Comparison of ENCODE assay signal across 6 cellular contexts in the genomic region with DNA sequence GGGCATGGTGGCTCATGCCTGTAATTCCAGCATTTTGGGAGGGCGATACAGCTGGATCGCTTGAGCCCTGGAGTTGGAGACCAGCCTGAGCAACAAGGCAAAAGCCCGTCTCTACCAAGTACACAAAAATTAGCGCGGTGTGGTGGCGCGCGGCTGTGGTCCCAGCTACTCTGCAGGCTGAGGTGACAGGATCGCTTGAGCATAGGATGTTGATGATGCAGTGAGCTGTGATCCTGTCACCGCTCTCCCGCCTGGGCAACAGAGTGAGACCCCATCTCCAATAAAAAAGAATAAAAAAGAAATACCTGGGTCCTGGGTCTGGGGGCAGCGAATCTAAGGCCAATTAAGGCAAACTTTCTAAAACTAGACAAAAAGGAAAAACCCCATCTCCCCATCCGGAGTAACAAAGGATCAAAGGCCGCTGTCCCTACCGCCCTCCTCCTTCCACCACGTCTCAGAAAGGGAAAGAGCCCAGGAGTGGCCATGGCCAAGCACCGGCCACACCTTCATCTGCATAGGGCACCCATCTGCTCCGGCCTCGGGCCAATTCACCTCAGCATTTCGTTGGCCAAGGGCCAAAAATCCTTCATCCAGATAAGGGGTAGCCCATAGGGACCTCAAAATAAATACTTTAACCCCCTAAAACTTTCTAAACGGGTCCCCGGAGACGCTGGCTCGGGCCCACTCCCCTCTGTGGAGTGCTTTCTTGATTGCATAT. TPM values are rescaled to one million over a fixed set of nuclear protein-coding genes. Genes with fewer than 3 reads are reported as not detected.
DNase-seq lines count a peak whose midpoint lies in the region; ATAC-seq and TF ChIP-seq lines count a peak whose summit lies in the region.

No MANE protein-coding gene starts in this region.

- CTCF ChIA-PET in activated CD4-positive, alpha-beta T cell treated with anti-CD3 and anti-CD28 coated beads, Interleukin-2, amount 10 ng/mL, durations not matched to agents 7 days and 5 days (lab: Charles Lee): interaction anchor here (1.3 kb wide), 1 partner anchor 9 kb away, joined by 3 read pairs; no protein-coding TSS in a partner anchor

- H3K4me3 ChIP-seq in iPS-11a (ENCODE audit: low read depth, low read length) (peak overlapping the region; percentile 97), tibial nerve (peak overlapping the region; percentile 64 to 91 (median 78))

- no peak for TF ChIP-seq CTCF in tibial nerve (IDR thresholded peaks at IDR 0.05)

- peaks cover 0 to 20% (median 9%) of the 10 kb centered on the region in 4 donors for H3K4me1 ChIP-seq in tibial nerve

- ATAC-seq in SK-N-SH treated with all-trans-retinoic acid at 6 μM for 48 hours: peak; percentile 57

- no peak for TF ChIP-seq EP300 in tibial nerve (IDR thresholded peaks at IDR 0.05)

- peaks cover 0 to 36% (median 0%) of the 10 kb centered on the region in 3 donors for H3K36me3 ChIP-seq in tibial nerve

- peaks cover 13% of the 10 kb centered on the region for H3K4me1 Mint-ChIP-seq in activated CD4-positive, alpha-beta T cell treated with anti-CD3 and anti-CD28 coated beads, Interleukin-2, amount 10 ng/mL, durations not matched to agents 7 days and 5 days

- DNase-seq in activated CD4-positive, alpha-beta T cell treated with anti-CD3 and anti-CD28 coated beads, Interleukin-2, amount 10 ng/mL, durations not matched to agents 7 days and 5 days: peak; percentile 6
- DNase-seq in activated CD4-positive, alpha-beta T cell treated with anti-CD3 and anti-CD28 coated beads, Interleukin-2, amount 50 U/mL, for 1 hour: no peak
- DNase-seq in tibial nerve (ENCODE audit: low spot score in 2 of 2) (peak in 1 of 2 donors; percentile 9), NCI-H1048 (lab: John Stamatoyannopoulos, UW) (no peak)

- no peaks in the 10 kb centered on the region for H3K27me3 Mint-ChIP-seq in activated CD4-positive, alpha-beta T cell treated with anti-CD3 and anti-CD28 coated beads, Interleukin-2, amount 10 ng/mL, durations not matched to agents 7 days and 5 days

- POLR2A ChIA-PET in activated CD4-positive, alpha-beta T cell treated with anti-CD3 and anti-CD28 coated beads, Interleukin-2, amount 10 ng/mL, durations not matched to agents 7 days and 5 days (lab: Charles Lee): interaction anchor here (0.5 kb wide), 1 partner anchor 184 kb away, joined by 3 read pairs; no protein-coding TSS in a partner anchor

- 44 to 47% methylated on average over 24 of the region's 24 CpGs for WGBS in tibial nerve, 2 donors

- H3K9me3 ChIP-seq in tibial nerve: no peaks in the 10 kb centered on the region

- no peaks in the 10 kb centered on the region for H3K27me3 ChIP-seq in tibial nerve

- H3K36me3 Mint-ChIP-seq in activated CD4-positive, alpha-beta T cell treated with anti-CD3 and anti-CD28 coated beads, Interleukin-2, amount 10 ng/mL, durations not matched to agents 7 days and 5 days (ENCODE audit: low read depth): peaks cover 58% of the 10 kb centered on the region

- peak overlapping the region; percentile 83 to 93 (median 86) for H3K27ac ChIP-seq in tibial nerve

- H3K27ac Mint-ChIP-seq in activated CD4-positive, alpha-beta T cell treated with anti-CD3 and anti-CD28 coated beads, Interleukin-2, amount 10 ng/mL, durations not matched to agents 7 days and 5 days: peak overlapping the region; percentile 97

- H3K9me3 Mint-ChIP-seq in activated CD4-positive, alpha-beta T cell treated with anti-CD3 and anti-CD28 coated beads, Interleukin-2, amount 10 ng/mL, durations not matched to agents 7 days and 5 days: peaks cover 27% of the 10 kb centered on the region

- TF ChIP-seq POLR2A in tibial nerve (IDR thresholded peaks at IDR 0.05): no peak

- peak overlapping the region; percentile 90 for H3K4me3 Mint-ChIP-seq in activated CD4-positive, alpha-beta T cell treated with anti-CD3 and anti-CD28 coated beads, Interleukin-2, amount 10 ng/mL, durations not matched to agents 7 days and 5 days

TF ChIP-seq in SK-N-SH treated with all-trans-retinoic acid at 6 μM for 48 hours, 23 proteins besides CTCF, POLR2A, EP300 and RAD21:
- TF ChIP-seq ZFP3 (CRISPR knock-in tag; IDR thresholded peaks at IDR 0.05) (no peak), ZNF70 (CRISPR knock-in tag; IDR thresholded peaks at IDR 0.05) (no peak), ISL1 (CRISPR knock-in tag; IDR thresholded peaks at IDR 0.05) (no peak), ZC3H10 (CRISPR knock-in tag; IDR thresholded peaks at IDR 0.05) (no peak), TCF4 (CRISPR knock-in tag; IDR thresholded peaks at IDR 0.05; ENCODE audit: borderline replicate concordance) (no peak), CSDC2 (CRISPR knock-in tag; IDR thresholded peaks at IDR 0.05) (no peak), PPARA (CRISPR knock-in tag; IDR thresholded peaks at IDR 0.05; ENCODE audit: borderline replicate concordance) (no peak), ESRRG (CRISPR knock-in tag; IDR thresholded peaks at IDR 0.05) (no peak), ZNF8 (CRISPR knock-in tag; IDR thresholded peaks at IDR 0.05) (no peak), SNAI2 (CRISPR knock-in tag; IDR thresholded peaks at IDR 0.05) (no peak), ZFP30 (CRISPR knock-in tag; IDR thresholded peaks at IDR 0.05) (no peak), RARB (CRISPR knock-in tag; IDR thresholded peaks at IDR 0.05) (no peak), ZNF565 (CRISPR knock-in tag; conservative IDR thresholded peaks at IDR 0.05; ENCODE audit: low read depth) (no peak), OSR1 (CRISPR knock-in tag; IDR thresholded peaks at IDR 0.05) (no peak)
- TF ChIP-seq, protein P1, sequence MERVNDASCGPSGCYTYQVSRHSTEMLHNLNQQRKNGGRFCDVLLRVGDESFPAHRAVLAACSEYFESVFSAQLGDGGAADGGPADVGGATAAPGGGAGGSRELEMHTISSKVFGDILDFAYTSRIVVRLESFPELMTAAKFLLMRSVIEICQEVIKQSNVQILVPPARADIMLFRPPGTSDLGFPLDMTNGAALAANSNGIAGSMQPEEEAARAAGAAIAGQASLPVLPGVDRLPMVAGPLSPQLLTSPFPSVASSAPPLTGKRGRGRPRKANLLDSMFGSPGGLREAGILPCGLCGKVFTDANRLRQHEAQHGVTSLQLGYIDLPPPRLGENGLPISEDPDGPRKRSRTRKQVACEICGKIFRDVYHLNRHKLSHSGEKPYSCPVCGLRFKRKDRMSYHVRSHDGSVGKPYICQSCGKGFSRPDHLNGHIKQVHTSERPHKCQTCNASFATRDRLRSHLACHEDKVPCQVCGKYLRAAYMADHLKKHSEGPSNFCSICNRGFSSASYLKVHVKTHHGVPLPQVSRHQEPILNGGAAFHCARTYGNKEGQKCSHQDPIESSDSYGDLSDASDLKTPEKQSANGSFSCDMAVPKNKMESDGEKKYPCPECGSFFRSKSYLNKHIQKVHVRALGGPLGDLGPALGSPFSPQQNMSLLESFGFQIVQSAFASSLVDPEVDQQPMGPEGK (CRISPR knock-in tag; IDR thresholded peaks at IDR 0.05; ENCODE audit: borderline replicate concordance): no peak
- TF ChIP-seq, protein P2, sequence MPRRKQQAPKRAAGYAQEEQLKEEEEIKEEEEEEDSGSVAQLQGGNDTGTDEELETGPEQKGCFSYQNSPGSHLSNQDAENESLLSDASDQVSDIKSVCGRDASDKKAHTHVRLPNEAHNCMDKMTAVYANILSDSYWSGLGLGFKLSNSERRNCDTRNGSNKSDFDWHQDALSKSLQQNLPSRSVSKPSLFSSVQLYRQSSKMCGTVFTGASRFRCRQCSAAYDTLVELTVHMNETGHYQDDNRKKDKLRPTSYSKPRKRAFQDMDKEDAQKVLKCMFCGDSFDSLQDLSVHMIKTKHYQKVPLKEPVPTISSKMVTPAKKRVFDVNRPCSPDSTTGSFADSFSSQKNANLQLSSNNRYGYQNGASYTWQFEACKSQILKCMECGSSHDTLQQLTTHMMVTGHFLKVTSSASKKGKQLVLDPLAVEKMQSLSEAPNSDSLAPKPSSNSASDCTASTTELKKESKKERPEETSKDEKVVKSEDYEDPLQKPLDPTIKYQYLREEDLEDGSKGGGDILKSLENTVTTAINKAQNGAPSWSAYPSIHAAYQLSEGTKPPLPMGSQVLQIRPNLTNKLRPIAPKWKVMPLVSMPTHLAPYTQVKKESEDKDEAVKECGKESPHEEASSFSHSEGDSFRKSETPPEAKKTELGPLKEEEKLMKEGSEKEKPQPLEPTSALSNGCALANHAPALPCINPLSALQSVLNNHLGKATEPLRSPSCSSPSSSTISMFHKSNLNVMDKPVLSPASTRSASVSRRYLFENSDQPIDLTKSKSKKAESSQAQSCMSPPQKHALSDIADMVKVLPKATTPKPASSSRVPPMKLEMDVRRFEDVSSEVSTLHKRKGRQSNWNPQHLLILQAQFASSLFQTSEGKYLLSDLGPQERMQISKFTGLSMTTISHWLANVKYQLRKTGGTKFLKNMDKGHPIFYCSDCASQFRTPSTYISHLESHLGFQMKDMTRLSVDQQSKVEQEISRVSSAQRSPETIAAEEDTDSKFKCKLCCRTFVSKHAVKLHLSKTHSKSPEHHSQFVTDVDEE (CRISPR knock-in tag; IDR thresholded peaks at IDR 0.05): no peak
- TF ChIP-seq, protein P3, sequence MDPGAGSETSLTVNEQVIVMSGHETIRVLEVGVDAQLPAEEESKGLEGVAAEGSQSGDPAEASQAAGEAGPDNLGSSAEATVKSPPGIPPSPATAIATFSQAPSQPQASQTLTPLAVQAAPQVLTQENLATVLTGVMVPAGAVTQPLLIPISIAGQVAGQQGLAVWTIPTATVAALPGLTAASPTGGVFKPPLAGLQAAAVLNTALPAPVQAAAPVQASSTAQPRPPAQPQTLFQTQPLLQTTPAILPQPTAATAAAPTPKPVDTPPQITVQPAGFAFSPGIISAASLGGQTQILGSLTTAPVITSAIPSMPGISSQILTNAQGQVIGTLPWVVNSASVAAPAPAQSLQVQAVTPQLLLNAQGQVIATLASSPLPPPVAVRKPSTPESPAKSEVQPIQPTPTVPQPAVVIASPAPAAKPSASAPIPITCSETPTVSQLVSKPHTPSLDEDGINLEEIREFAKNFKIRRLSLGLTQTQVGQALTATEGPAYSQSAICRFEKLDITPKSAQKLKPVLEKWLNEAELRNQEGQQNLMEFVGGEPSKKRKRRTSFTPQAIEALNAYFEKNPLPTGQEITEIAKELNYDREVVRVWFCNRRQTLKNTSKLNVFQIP (CRISPR knock-in tag; IDR thresholded peaks at IDR 0.05; ENCODE audit: borderline replicate concordance, low read depth): no peak

RNA-seq across cellular contexts. Expression of a gene that starts 0.8 kb away (rescaled TPM):
- total RNA-seq in activated CD4-positive, alpha-beta T cell treated with anti-CD3 and anti-CD28 coated beads, Interleukin-2, amount 10 ng/mL, durations not matched to agents 7 days and 5 days: 10 to 100 TPM; 10.9 TPM
- 10 to 100 TPM in 3 of 4 donors, 1 to 10 TPM in 1; 1.5 to 32.4 (median 20.1) TPM for total RNA-seq in tibial nerve

RNA-seq across cellular contexts. Expression of a gene that starts 26.6 kb away (rescaled TPM):
- total RNA-seq in activated CD4-positive, alpha-beta T cell treated with anti-CD3 and anti-CD28 coated beads, Interleukin-2, amount 10 ng/mL, durations not matched to agents 7 days and 5 days: 1 to 10 TPM; 7.7 to 7.8 TPM
- 1 to 10 TPM; 1.9 to 4.6 (median 2.9) TPM for total RNA-seq in tibial nerve

RNA-seq across cellular contexts. Expression of a gene that starts 39.2 kb away (rescaled TPM):
- total RNA-seq in activated CD4-positive, alpha-beta T cell treated with anti-CD3 and anti-CD28 coated beads, Interleukin-2, amount 10 ng/mL, durations not matched to agents 7 days and 5 days: 10 to 100 TPM; 15.9 to 16.3 TPM
- total RNA-seq in tibial nerve: 10 to 100 TPM in 3 of 4 donors, 1 to 10 TPM in 1; 8.2 to 19.2 (median 14.0) TPM
